Comparison of ENCODE assay signal across 30 cellular contexts in the genomic region with DNA sequence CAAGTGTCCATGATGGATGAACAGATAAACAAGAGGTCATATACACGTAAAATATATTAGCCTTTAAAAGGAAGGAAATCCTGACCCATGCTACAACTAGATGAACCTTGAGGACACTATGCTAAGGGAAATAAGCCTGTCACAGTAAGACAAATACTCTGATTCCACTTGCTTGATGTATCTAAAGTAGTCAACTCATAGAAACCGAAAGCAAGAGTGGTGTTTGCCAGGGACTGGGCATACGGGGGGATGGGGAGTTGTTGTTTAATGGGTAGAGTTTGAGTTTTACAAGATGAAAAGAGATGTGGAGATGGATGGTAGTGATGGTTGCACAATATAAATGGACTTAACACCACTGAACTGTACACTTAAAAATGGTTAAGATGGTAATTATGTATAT.
"Had no signal": no experiment of that assay in that cellular context is flagged by ENCODE, and none has a peak within 500 bp of the region (broad histone marks: within the 10 kb centered on the region; RNA-seq: fewer than 3 reads in every experiment).

No MANE protein-coding gene starts in this region.

- H2AFZ ChIP-seq: parathyroid adenoma had no signal

- DNase-seq: effector memory CD8-positive, alpha-beta T cell; erythroblast; hypothalamus; immature natural killer cell; islet precursor cell; kidney glomerular epithelial cell; left colon; left ventricle myocardium superior; mucosa of descending colon; naive B cell; right lobe of liver; small intestine; stimulated activated CD4-positive, alpha-beta T cell treated with anti-CD3 and anti-CD28 coated beads, Interleukin-12 subunit alpha, Interleukin-12 subunit beta, amount 100 ng/mL, for 4 hours; stimulated activated CD4-positive, alpha-beta T cell treated with anti-CD3 and anti-CD28 coated beads, Interleukin-1b, Interleukin-23, amount 100 ng/mL, for 48 hours; stimulated activated CD4-positive, alpha-beta T cell treated with anti-CD3 and anti-CD28 coated beads, Interleukin-4, amount 100 ng/mL, for 1 hour; stimulated activated CD8-positive, alpha-beta memory T cell treated with anti-CD3 and anti-CD28 coated beads, Interleukin-4, amount 100 ng/mL, for 48 hours; stimulated activated naive CD4-positive, alpha-beta T cell; stimulated activated naive CD8-positive, alpha-beta T cell treated with anti-CD3 and anti-CD28 coated beads, Interleukin-15, amount 100 ng/mL, for 72 hours; thyroid gland; trophoblast cell had no signal

- H3K4me3 ChIP-seq: coronary artery, lung, mucosa of descending colon, right lobe of liver, thyroid gland had no signal

- H3K9me3 ChIP-seq: mucosa of descending colon, right lobe of liver, thyroid gland had no signal

- H3K36me3 Mint-ChIP-seq: immature natural killer cell; memory B cell; mesothelial cell of epicardium; naive B cell; natural killer cell treated with Interleukin-12 subunit alpha and Interleukin-12 subunit beta and Interleukin-15 and Interleukin-18, amount 100 ng/mL, for 72 hours had no signal

- H3K27ac ChIP-seq: coronary artery, parathyroid adenoma, right lobe of liver, thyroid gland had no signal

- H3K79me2 ChIP-seq: parathyroid adenoma had no signal

- H3K27ac Mint-ChIP-seq: effector memory CD8-positive, alpha-beta T cell; immature natural killer cell; memory B cell; mesothelial cell of epicardium; natural killer cell treated with Interleukin-12 subunit alpha and Interleukin-12 subunit beta and Interleukin-15 and Interleukin-18, amount 100 ng/mL, for 72 hours; progenitor cell of endocrine pancreas; stimulated activated naive CD8-positive, alpha-beta T cell treated with anti-CD3 and anti-CD28 coated beads, Interleukin-15, amount 100 ng/mL, for 72 hours had no signal

- H3K4me1 ChIP-seq: parathyroid adenoma, right lobe of liver, thyroid gland had no signal

- ATAC-seq: effector memory CD8-positive, alpha-beta T cell; left colon; left ventricle myocardium superior; mucosa of descending colon; natural killer cell treated with Interleukin-12 subunit alpha and Interleukin-12 subunit beta and Interleukin-15 and Interleukin-18, amount 100 ng/mL, for 72 hours; stimulated activated naive CD8-positive, alpha-beta T cell treated with anti-CD3 and anti-CD28 coated beads, Interleukin-15, amount 100 ng/mL, for 72 hours had no signal

- H3K27me3 Mint-ChIP-seq: progenitor cell of endocrine pancreas had no signal

- H3K4me3 Mint-ChIP-seq: effector memory CD8-positive, alpha-beta T cell; immature natural killer cell; memory B cell; mesothelial cell of epicardium; naive B cell; natural killer cell treated with Interleukin-12 subunit alpha and Interleukin-12 subunit beta and Interleukin-15 and Interleukin-18, amount 100 ng/mL, for 72 hours; neural crest cell; stimulated activated naive CD8-positive, alpha-beta T cell treated with anti-CD3 and anti-CD28 coated beads, Interleukin-15, amount 100 ng/mL, for 72 hours had no signal

- H3K9me3 Mint-ChIP-seq: effector memory CD8-positive, alpha-beta T cell; immature natural killer cell; memory B cell; mesothelial cell of epicardium; naive B cell; natural killer cell treated with Interleukin-12 subunit alpha and Interleukin-12 subunit beta and Interleukin-15 and Interleukin-18, amount 100 ng/mL, for 72 hours; neural crest cell; stimulated activated naive CD8-positive, alpha-beta T cell treated with anti-CD3 and anti-CD28 coated beads, Interleukin-15, amount 100 ng/mL, for 72 hours had no signal

- H3K27me3 ChIP-seq: right lobe of liver, thyroid gland had no signal

- H3K4me1 Mint-ChIP-seq: immature natural killer cell; memory B cell; naive B cell; neural crest cell; stimulated activated naive CD8-positive, alpha-beta T cell treated with anti-CD3 and anti-CD28 coated beads, Interleukin-15, amount 100 ng/mL, for 72 hours had no signal

- H3K9ac ChIP-seq: parathyroid adenoma had no signal

- FAIRE-seq: endometrium, frontal cortex, small intestine had no signal

- H3K36me3 ChIP-seq: right lobe of liver, thyroid gland had no signal
